Comparison of ENCODE assay signal across 1 cellular context in the genomic region with DNA sequence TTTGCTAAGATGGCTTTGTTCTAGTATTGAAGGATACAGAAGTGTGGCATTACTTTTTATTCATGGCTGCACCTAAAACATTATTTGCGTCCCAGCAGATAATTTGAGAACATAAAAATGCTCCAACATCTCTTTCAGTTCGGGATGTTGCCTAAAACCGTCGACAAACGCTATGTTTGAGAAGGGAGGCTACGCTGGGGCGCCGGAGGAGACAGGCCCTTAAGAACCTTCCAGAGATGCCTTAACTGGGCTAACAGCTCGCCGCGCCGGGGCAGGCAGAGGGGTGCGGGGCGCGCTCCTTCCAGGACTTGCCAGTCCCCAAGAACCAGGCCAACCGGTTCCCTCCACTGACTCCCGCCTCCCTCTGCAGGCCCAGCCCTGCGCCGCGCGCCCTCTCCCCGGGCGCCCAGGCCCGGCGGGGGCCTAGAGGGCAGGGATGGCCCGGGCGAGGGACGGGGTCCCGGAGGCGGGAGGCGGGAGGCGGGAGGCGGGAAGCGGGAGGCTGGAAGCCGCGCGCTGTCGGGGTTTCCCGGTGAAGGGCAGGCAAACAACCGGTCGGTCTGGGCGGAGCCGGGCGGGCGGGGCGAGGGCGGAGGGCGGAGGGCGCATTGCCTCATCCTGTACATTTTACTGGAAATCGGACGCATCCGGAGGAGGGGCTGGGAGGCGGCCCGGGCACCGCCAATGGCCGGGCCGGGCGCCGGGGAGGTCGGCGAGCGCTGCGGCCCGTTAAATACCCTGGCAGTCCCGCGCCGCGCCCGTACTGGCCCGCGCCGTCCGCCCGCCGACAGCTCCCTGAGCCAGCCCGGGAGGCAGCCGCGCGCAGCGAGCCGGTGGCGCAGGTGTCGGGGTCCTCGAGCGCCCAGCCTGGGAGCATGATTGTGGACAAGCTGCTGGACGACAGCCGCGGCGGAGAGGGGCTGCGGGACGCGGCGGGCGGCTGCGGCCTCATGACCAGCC.
TF ChIP-seq lines count a peak whose summit lies in the region.

A gene with protein sequence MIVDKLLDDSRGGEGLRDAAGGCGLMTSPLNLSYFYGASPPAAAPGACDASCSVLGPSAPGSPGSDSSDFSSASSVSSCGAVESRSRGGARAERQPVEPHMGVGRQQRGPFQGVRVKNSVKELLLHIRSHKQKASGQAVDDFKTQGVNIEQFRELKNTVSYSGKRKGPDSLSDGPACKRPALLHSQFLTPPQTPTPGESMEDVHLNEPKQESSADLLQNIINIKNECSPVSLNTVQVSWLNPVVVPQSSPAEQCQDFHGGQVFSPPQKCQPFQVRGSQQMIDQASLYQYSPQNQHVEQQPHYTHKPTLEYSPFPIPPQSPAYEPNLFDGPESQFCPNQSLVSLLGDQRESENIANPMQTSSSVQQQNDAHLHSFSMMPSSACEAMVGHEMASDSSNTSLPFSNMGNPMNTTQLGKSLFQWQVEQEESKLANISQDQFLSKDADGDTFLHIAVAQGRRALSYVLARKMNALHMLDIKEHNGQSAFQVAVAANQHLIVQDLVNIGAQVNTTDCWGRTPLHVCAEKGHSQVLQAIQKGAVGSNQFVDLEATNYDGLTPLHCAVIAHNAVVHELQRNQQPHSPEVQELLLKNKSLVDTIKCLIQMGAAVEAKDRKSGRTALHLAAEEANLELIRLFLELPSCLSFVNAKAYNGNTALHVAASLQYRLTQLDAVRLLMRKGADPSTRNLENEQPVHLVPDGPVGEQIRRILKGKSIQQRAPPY (plus strand): TSS at position 761 of the 960 bp plus-strand sequence. CDS start 115 bp downstream, at position 876.

TF ChIP-seq in HepG2, 621 proteins besides CTCF, POLR2A, EP300 and RAD21 (continued from another document and continues in another):
- TF ChIP-seq, protein P1, sequence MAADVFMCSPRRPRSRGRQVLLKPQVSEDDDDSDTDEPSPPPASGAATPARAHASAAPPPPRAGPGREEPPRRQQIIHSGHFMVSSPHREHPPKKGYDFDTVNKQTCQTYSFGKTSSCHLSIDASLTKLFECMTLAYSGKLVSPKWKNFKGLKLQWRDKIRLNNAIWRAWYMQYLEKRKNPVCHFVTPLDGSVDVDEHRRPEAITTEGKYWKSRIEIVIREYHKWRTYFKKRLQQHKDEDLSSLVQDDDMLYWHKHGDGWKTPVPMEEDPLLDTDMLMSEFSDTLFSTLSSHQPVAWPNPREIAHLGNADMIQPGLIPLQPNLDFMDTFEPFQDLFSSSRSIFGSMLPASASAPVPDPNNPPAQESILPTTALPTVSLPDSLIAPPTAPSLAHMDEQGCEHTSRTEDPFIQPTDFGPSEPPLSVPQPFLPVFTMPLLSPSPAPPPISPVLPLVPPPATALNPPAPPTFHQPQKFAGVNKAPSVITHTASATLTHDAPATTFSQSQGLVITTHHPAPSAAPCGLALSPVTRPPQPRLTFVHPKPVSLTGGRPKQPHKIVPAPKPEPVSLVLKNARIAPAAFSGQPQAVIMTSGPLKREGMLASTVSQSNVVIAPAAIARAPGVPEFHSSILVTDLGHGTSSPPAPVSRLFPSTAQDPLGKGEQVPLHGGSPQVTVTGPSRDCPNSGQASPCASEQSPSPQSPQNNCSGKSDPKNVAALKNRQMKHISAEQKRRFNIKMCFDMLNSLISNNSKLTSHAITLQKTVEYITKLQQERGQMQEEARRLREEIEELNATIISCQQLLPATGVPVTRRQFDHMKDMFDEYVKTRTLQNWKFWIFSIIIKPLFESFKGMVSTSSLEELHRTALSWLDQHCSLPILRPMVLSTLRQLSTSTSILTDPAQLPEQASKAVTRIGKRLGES (CRISPR knock-in tag; IDR thresholded peaks at IDR 0.05; ENCODE audit: borderline replicate concordance), result peak; percentile 82; the same call in 1 of the 2 replicates
- TF ChIP-seq ARNT2 (CRISPR knock-in tag; IDR thresholded peaks at IDR 0.05; ENCODE audit: low read depth) (peak; percentile 90), RARA (CRISPR knock-in tag; IDR thresholded peaks at IDR 0.05) (peak; percentile 62), POLR2AphosphoS2 (IDR thresholded peaks at IDR 0.05; ENCODE audit: low read depth, low read length) (peak; percentile 85), ASH2L (IDR thresholded peaks at IDR 0.05; ENCODE audit: insufficient read length, low read depth, low read length) (peak; percentile 8), YY1 (IDR thresholded peaks at IDR 0.05; ENCODE audit: insufficient read depth, insufficient replicate concordance, low read depth, low read length) (peak; percentile 76), GATAD1 (CRISPR knock-in tag; IDR thresholded peaks at IDR 0.05) (peak; percentile 54; the same call in 1 of the 2 replicates), SNAI1 (CRISPR knock-in tag; IDR thresholded peaks at IDR 0.05; ENCODE audit: borderline replicate concordance) (no peak), HMG20A (CRISPR knock-in tag; IDR thresholded peaks at IDR 0.05; ENCODE audit: borderline replicate concordance) (no peak)
- TF ChIP-seq, protein P2, sequence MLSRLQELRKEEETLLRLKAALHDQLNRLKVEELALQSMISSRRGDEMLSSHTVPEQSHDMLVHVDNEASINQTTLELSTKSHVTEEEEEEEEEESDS (CRISPR knock-in tag; IDR thresholded peaks at IDR 0.05; ENCODE audit: borderline replicate concordance), result 0 out of 2 replicates have a peak, but pooled peaks have one; percentile 16
- TF ChIP-seq, protein P3, sequence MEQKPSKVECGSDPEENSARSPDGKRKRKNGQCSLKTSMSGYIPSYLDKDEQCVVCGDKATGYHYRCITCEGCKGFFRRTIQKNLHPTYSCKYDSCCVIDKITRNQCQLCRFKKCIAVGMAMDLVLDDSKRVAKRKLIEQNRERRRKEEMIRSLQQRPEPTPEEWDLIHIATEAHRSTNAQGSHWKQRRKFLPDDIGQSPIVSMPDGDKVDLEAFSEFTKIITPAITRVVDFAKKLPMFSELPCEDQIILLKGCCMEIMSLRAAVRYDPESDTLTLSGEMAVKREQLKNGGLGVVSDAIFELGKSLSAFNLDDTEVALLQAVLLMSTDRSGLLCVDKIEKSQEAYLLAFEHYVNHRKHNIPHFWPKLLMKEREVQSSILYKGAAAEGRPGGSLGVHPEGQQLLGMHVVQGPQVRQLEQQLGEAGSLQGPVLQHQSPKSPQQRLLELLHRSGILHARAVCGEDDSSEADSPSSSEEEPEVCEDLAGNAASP (CRISPR knock-in tag; IDR thresholded peaks at IDR 0.05; ENCODE audit: borderline replicate concordance), result peak; percentile 45; the same call in 1 of the 2 replicates
- TF ChIP-seq, protein P4, sequence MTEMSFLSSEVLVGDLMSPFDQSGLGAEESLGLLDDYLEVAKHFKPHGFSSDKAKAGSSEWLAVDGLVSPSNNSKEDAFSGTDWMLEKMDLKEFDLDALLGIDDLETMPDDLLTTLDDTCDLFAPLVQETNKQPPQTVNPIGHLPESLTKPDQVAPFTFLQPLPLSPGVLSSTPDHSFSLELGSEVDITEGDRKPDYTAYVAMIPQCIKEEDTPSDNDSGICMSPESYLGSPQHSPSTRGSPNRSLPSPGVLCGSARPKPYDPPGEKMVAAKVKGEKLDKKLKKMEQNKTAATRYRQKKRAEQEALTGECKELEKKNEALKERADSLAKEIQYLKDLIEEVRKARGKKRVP (CRISPR knock-in tag; IDR thresholded peaks at IDR 0.05), result peak in 1 of 2 experiments; percentile 73; a peak in 1 of 4 replicates
- TF ChIP-seq, protein P5, sequence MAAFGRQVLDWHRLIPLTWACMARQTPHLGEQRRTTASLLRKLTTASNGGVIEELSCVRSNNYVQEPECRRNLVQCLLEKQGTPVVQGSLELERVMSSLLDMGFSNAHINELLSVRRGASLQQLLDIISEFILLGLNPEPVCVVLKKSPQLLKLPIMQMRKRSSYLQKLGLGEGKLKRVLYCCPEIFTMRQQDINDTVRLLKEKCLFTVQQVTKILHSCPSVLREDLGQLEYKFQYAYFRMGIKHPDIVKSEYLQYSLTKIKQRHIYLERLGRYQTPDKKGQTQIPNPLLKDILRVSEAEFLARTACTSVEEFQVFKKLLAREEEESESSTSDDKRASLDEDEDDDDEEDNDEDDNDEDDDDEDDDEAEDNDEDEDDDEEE (CRISPR knock-in tag; IDR thresholded peaks at IDR 0.05), result peak; percentile 17; the same call in 1 of the 2 replicates
- TF ChIP-seq, protein P6, sequence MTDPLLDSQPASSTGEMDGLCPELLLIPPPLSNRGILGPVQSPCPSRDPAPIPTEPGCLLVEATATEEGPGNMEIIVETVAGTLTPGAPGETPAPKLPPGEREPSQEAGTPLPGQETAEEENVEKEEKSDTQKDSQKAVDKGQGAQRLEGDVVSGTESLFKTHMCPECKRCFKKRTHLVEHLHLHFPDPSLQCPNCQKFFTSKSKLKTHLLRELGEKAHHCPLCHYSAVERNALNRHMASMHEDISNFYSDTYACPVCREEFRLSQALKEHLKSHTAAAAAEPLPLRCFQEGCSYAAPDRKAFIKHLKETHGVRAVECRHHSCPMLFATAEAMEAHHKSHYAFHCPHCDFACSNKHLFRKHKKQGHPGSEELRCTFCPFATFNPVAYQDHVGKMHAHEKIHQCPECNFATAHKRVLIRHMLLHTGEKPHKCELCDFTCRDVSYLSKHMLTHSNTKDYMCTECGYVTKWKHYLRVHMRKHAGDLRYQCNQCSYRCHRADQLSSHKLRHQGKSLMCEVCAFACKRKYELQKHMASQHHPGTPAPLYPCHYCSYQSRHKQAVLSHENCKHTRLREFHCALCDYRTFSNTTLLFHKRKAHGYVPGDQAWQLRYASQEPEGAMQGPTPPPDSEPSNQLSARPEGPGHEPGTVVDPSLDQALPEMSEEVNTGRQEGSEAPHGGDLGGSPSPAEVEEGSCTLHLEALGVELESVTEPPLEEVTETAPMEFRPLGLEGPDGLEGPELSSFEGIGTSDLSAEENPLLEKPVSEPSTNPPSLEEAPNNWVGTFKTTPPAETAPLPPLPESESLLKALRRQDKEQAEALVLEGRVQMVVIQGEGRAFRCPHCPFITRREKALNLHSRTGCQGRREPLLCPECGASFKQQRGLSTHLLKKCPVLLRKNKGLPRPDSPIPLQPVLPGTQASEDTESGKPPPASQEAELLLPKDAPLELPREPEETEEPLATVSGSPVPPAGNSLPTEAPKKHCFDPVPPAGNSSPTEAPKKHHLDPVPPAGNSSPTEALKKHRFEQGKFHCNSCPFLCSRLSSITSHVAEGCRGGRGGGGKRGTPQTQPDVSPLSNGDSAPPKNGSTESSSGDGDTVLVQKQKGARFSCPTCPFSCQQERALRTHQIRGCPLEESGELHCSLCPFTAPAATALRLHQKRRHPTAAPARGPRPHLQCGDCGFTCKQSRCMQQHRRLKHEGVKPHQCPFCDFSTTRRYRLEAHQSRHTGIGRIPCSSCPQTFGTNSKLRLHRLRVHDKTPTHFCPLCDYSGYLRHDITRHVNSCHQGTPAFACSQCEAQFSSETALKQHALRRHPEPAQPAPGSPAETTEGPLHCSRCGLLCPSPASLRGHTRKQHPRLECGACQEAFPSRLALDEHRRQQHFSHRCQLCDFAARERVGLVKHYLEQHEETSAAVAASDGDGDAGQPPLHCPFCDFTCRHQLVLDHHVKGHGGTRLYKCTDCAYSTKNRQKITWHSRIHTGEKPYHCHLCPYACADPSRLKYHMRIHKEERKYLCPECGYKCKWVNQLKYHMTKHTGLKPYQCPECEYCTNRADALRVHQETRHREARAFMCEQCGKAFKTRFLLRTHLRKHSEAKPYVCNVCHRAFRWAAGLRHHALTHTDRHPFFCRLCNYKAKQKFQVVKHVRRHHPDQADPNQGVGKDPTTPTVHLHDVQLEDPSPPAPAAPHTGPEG (CRISPR knock-in tag; IDR thresholded peaks at IDR 0.05), result peak; percentile 66; the same call in 1 of the 2 replicates
- TF ChIP-seq, protein P7, sequence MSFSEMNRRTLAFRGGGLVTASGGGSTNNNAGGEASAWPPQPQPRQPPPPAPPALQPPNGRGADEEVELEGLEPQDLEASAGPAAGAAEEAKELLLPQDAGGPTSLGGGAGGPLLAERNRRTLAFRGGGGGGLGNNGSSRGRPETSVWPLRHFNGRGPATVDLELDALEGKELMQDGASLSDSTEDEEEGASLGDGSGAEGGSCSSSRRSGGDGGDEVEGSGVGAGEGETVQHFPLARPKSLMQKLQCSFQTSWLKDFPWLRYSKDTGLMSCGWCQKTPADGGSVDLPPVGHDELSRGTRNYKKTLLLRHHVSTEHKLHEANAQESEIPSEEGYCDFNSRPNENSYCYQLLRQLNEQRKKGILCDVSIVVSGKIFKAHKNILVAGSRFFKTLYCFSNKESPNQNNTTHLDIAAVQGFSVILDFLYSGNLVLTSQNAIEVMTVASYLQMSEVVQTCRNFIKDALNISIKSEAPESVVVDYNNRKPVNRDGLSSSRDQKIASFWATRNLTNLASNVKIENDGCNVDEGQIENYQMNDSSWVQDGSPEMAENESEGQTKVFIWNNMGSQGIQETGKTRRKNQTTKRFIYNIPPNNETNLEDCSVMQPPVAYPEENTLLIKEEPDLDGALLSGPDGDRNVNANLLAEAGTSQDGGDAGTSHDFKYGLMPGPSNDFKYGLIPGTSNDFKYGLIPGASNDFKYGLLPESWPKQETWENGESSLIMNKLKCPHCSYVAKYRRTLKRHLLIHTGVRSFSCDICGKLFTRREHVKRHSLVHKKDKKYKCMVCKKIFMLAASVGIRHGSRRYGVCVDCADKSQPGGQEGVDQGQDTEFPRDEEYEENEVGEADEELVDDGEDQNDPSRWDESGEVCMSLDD (CRISPR knock-in tag; IDR thresholded peaks at IDR 0.05; ENCODE audit: borderline replicate concordance), result no peak
- TF ChIP-seq, protein P8, sequence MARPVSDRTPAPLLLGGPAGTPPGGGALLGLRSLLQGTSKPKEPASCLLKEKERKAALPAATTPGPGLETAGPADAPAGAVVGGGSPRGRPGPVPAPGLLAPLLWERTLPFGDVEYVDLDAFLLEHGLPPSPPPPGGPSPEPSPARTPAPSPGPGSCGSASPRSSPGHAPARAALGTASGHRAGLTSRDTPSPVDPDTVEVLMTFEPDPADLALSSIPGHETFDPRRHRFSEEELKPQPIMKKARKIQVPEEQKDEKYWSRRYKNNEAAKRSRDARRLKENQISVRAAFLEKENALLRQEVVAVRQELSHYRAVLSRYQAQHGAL (CRISPR knock-in tag; IDR thresholded peaks at IDR 0.05; ENCODE audit: not compliant biosample characterization), result no peak
- TF ChIP-seq, protein P9, sequence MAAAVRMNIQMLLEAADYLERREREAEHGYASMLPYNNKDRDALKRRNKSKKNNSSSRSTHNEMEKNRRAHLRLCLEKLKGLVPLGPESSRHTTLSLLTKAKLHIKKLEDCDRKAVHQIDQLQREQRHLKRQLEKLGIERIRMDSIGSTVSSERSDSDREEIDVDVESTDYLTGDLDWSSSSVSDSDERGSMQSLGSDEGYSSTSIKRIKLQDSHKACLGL (CRISPR knock-in tag; IDR thresholded peaks at IDR 0.05), result no peak
